25 cellular contexts compared by ENCODE assay signal in genomic region chr7:79227035-79227434, GRCh38.
A peak's percentile ranks its signal among the peaks of the same experiment; 100 is the strongest.
DNase-seq lines count a peak whose midpoint lies in the region; ATAC-seq and TF ChIP-seq lines count a peak whose summit lies in the region.
"Had no signal": no experiment of that assay in that cellular context is flagged by ENCODE, and none has a peak within 500 bp of the region (broad histone marks: within the 10 kb centered on the region; RNA-seq: fewer than 3 reads in every experiment).

No MANE protein-coding gene starts in this region.

- ATAC-seq in IMR-90 (ENCODE audit: low read depth): peak; percentile 92
- no peak for ATAC-seq in GM18909 (IDR thresholded peaks at IDR 0.05; ENCODE audit: poor library complexity, unreplicated experiment)
- ATAC-seq in GM21381 (IDR thresholded peaks at IDR 0.05; ENCODE audit: unreplicated experiment): no peak
- ATAC-seq: lower lobe of right lung, WTC11 had no signal

- no peak overlapping the region for H3K23ac ChIP-seq in IMR-90 (ENCODE audit: low read depth, low read length)

- H4K5ac ChIP-seq in IMR-90 (ENCODE audit: low read depth, low read length): no peak overlapping the region

- H3K56ac ChIP-seq in IMR-90 (ENCODE audit: extremely low read depth, insufficient read depth, low read length): no peak overlapping the region

- no peak overlapping the region for H3K14ac ChIP-seq in IMR-90 (replicated peaks; ENCODE audit: low read depth, low read length)

- no peak overlapping the region for H2BK120ac ChIP-seq in IMR-90 (ENCODE audit: low read depth, low read length)

- no peak overlapping the region for H2AK9ac ChIP-seq in IMR-90 (replicated peaks; ENCODE audit: low read depth, low read length, poor library complexity)

- no peak overlapping the region for H2BK20ac ChIP-seq in IMR-90 (ENCODE audit: low read depth, low read length)

- POLR2A ChIA-PET in IMR-90 (lab: Charles Lee; ENCODE audit: unreplicated experiment): interaction anchor here (0.6 kb wide), 1 partner anchor 1463 kb away, joined by 5 read pairs; no protein-coding TSS in a partner anchor

- no peaks in the 10 kb centered on the region for H3K9me3 ChIP-seq in IMR-90 (ENCODE audit: control insufficient read depth, insufficient read depth, low read length)
- H3K9me3 ChIP-seq: BE2C, lower lobe of right lung, neutrophil, upper lobe of left lung had no signal

- H3K36me3 ChIP-seq in IMR-90 (ENCODE audit: control insufficient read depth, insufficient read depth, low read length): no peaks in the 10 kb centered on the region
- H3K36me3 ChIP-seq: BE2C, lower lobe of right lung, neutrophil, upper lobe of left lung had no signal

- TF ChIP-seq POLR2A in IMR-90 (IDR thresholded peaks at IDR 0.05; ENCODE audit: low read depth, low read length): no peak

- H3K4me3 ChIP-seq in IMR-90 (ENCODE audit: insufficient read depth, low read depth, low read length): no peak overlapping the region
- H3K4me3 ChIP-seq: lower lobe of right lung, smooth muscle cell, upper lobe of left lung had no signal

- no TSS peak for BruUV-seq in IMR-90 (replicated peaks; lab: Mats Ljungman, UMichigan)

- no peak overlapping the region for H3K9ac ChIP-seq in IMR-90 (ENCODE audit: low read depth, low read length)

- CTCF ChIA-PET in IMR-90 (lab: Yijun Ruan, JAX): interaction anchor here (0.8 kb wide), 1 partner anchor 297 kb away, joined by 3 read pairs; no protein-coding TSS in a partner anchor

- no peak overlapping the region for H3K27ac ChIP-seq in IMR-90 (ENCODE audit: insufficient read depth, low read length)
- H3K27ac ChIP-seq: lower lobe of right lung, neutrophil, upper lobe of left lung had no signal

- TF ChIP-seq RAD21 in IMR-90 (IDR thresholded peaks at IDR 0.05; ENCODE audit: low read length): peak; percentile 13; the same call in 1 of the 2 replicates

- H2AFZ ChIP-seq in IMR-90 (replicated peaks; ENCODE audit: low read length, poor library complexity): no peak overlapping the region

- no peaks in the 10 kb centered on the region for H4K20me1 ChIP-seq in IMR-90 (ENCODE audit: insufficient read depth, low read length)

- no peaks in the 10 kb centered on the region for H3K27me3 ChIP-seq in IMR-90 (ENCODE audit: control insufficient read depth, insufficient read depth, low read length)
- H3K27me3 ChIP-seq: neutrophil, upper lobe of left lung had no signal

- H3K4me2 ChIP-seq in IMR-90 (ENCODE audit: low read depth, low read length): no peak overlapping the region; the same call in 1 of the 2 replicates
- H3K4me2 ChIP-seq: smooth muscle cell had no signal

- no peak overlapping the region for H2BK5ac ChIP-seq in IMR-90 (ENCODE audit: low read depth, low read length, poor library complexity, severe bottlenecking)

- no peak; the same call in 1 of the 2 replicates for TF ChIP-seq CTCF in IMR-90 (conservative IDR thresholded peaks at IDR 0.05; ENCODE audit: low read depth, low read length)

- H3K18ac ChIP-seq in IMR-90 (ENCODE audit: low read depth, low read length): no peak overlapping the region

- dilution Hi-C loops in IMR-90 (cut with HindIII; ENCODE audit: low sequenced_read_pairs, unreplicated experiment): no loop called here

- no peaks in the 10 kb centered on the region for H3K4me1 ChIP-seq in IMR-90 (ENCODE audit: control insufficient read depth, insufficient read depth, low read length)
- H3K4me1 ChIP-seq: BE2C, lower lobe of right lung, upper lobe of left lung had no signal

- WGBS in IMR-90 (ENCODE audit: extremely low coverage in 2 of 2, insufficient read length in 1 of 2), 2 experiments: no CpG with 5 or more reads among the region's 1 CpG

- no peak overlapping the region for H4K8ac ChIP-seq in IMR-90 (ENCODE audit: low read depth in 2 of 2, low read length in 2 of 2)

- H3K4ac ChIP-seq in IMR-90 (ENCODE audit: low read depth, low read length): no peak overlapping the region

- intact Hi-C loops in IMR-90 (cut with micrococcal nuclease): no loop called here

- H4K91ac ChIP-seq in IMR-90 (ENCODE audit: insufficient read depth, low read depth, low read length): no peak overlapping the region

- H3K79me1 ChIP-seq in IMR-90 (ENCODE audit: low read depth in 1 of 2, low read length in 2 of 2): peaks cover 3 to 4% of the 10 kb centered on the region in 2 experiments; a peak in 2 of 4 replicates

- in situ Hi-C loops in IMR-90 (cut with MboI; ENCODE audit: low sequenced_read_pairs): no loop called here

- no peak overlapping the region for H2BK15ac ChIP-seq in IMR-90 (ENCODE audit: low read depth, low read length)

- H3K9me1 ChIP-seq in IMR-90 (ENCODE audit: insufficient read depth, low read length): no peaks in the 10 kb centered on the region

- peak; percentile 76 for DNase-seq in DMS79 (lab: John Stamatoyannopoulos, UW)
- DNase-seq in IMR-90: peak; percentile 67
- peak; percentile 16 for DNase-seq in NCI-H526 treated with DMSO at 0.1 percent for 48 hours (lab: John Stamatoyannopoulos, UW)
- DNase-seq in foreskin melanocyte: peak; percentile 82
- DNase-seq in stimulated activated CD8-positive, alpha-beta memory T cell treated with anti-CD3 and anti-CD28 coated beads, Interleukin-4, amount 100 ng/mL, for 48 hours: no peak
- DNase-seq in HuH-7.5 (ENCODE audit: low spot score): no peak
- DNase-seq: activated CD4-positive, alpha-beta memory T cell treated with anti-CD3 and anti-CD28 coated beads for 36 hours; anterior cingulate cortex; BE2C; central memory CD4-positive, alpha-beta T cell; foreskin fibroblast; GDM1; hypothalamus; Kasumi-1; lower lobe of right lung; NCI-H1105; NCI-H2171; NK-92 treated with Interleukin-12 subunit alpha and Interleukin-12 subunit beta, amount 100 ng/mL, for 24 hours; stimulated activated CD4-positive, alpha-beta T cell treated with anti-CD3 and anti-CD28 coated beads, Interleukin-2, amount 100 ng/mL, for 48 hours; upper lobe of left lung had no signal

- no peak overlapping the region for H2AK5ac ChIP-seq in IMR-90 (ENCODE audit: low read depth, low read length)

TF ChIP-seq in IMR-90, 13 proteins besides CTCF, POLR2A, EP300 and RAD21:
- TF ChIP-seq MAZ (IDR thresholded peaks at IDR 0.05; ENCODE audit: borderline replicate concordance, low read depth, low read length) (no peak), BHLHE40 (IDR thresholded peaks at IDR 0.05; ENCODE audit: low read depth, low read length) (no peak), RFX5 (IDR thresholded peaks at IDR 0.05; ENCODE audit: low read depth, low read length) (no peak), FOS (IDR thresholded peaks at IDR 0.05; ENCODE audit: low read depth, low read length) (no peak), SMC3 (IDR thresholded peaks at IDR 0.05; ENCODE audit: low read depth, low read length) (no peak)
- TF ChIP-seq, protein P1, sequence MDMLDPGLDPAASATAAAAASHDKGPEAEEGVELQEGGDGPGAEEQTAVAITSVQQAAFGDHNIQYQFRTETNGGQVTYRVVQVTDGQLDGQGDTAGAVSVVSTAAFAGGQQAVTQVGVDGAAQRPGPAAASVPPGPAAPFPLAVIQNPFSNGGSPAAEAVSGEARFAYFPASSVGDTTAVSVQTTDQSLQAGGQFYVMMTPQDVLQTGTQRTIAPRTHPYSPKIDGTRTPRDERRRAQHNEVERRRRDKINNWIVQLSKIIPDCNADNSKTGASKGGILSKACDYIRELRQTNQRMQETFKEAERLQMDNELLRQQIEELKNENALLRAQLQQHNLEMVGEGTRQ (IDR thresholded peaks at IDR 0.05; ENCODE audit: low read depth, low read length): no peak

Comparison
In these comparisons a context has a peak if more than half of its experiments do, and no peak if none do; other contexts are left out.
1. DNase-seq: peak in DMS79 (single experiment), IMR-90 (single experiment), NCI-H526 treated with DMSO at 0.1 percent for 48 hours (single experiment) and foreskin melanocyte (single experiment); none in stimulated activated CD8-positive, alpha-beta memory T cell treated with anti-CD3 and anti-CD28 coated beads, Interleukin-4, amount 100 ng/mL, for 48 hours (single experiment) and HuH-7.5 (single experiment).